8 cellular contexts compared by ENCODE assay signal in genomic region chr11:128692750-128693578, GRCh38. TPM values are rescaled to one million over a fixed set of nuclear protein-coding genes. Genes with fewer than 3 reads are reported as not detected.
A peak's percentile ranks its signal among the peaks of the same experiment; 100 is the strongest.
DNase-seq lines count a peak whose midpoint lies in the region; ATAC-seq and TF ChIP-seq lines count a peak whose summit lies in the region.

No MANE protein-coding gene starts in this region.

- DNase-seq in COLO668 (lab: John Stamatoyannopoulos, UW; ENCODE audit: unreplicated experiment) = peak; percentile 39
- DNase-seq in activated T-cell treated with anti-CD3 and anti-CD28 coated beads, Interleukin-2, amount 50 U/mL, for 24 hours = peak; percentile 70
- no peak for DNase-seq in foreskin keratinocyte
- DNase-seq in posterior vena cava (ENCODE audit: low spot score) = peak; percentile 87
- no peak for DNase-seq in HuH-7.5 (ENCODE audit: low spot score)
- DNase-seq in iPS-NIHi7 (ENCODE audit: extremely low spot score) = no peak

- H3K27ac ChIP-seq in foreskin keratinocyte = no peak overlapping the region

- intact Hi-C loops in posterior vena cava (cut with DNase I) = no loop called here

- peaks cover 99% of the 10 kb centered on the region for H3K27me3 ChIP-seq in foreskin keratinocyte

- peak overlapping the region; percentile 95 for H3K27ac Mint-ChIP-seq in activated T-cell treated with anti-CD3 and anti-CD28 coated beads, Interleukin-2, amount 50 U/mL, for 24 hours

- H3K27me3 Mint-ChIP-seq in activated T-cell treated with anti-CD3 and anti-CD28 coated beads, Interleukin-2, amount 50 U/mL, for 24 hours = peaks cover 21% of the 10 kb centered on the region

- H3K36me3 Mint-ChIP-seq in activated T-cell treated with anti-CD3 and anti-CD28 coated beads, Interleukin-2, amount 50 U/mL, for 24 hours (ENCODE audit: low read depth) = peaks cover 18% of the 10 kb centered on the region

- TF ChIP-seq CTCF in foreskin keratinocyte (conservative IDR thresholded peaks at IDR 0.05) = no peak

- peaks cover 45% of the 10 kb centered on the region for H3K4me1 Mint-ChIP-seq in activated T-cell treated with anti-CD3 and anti-CD28 coated beads, Interleukin-2, amount 50 U/mL, for 24 hours (ENCODE audit: low read depth)

- ATAC-seq in HG03066 (IDR thresholded peaks at IDR 0.05; ENCODE audit: low read depth, unreplicated experiment) (peak; percentile 21), foreskin keratinocyte (peak; percentile 13), HG03565 (IDR thresholded peaks at IDR 0.05; ENCODE audit: unreplicated experiment) (no peak)

- H3K4me1 ChIP-seq in foreskin keratinocyte = no peaks in the 10 kb centered on the region

- H3K9me3 Mint-ChIP-seq in activated T-cell treated with anti-CD3 and anti-CD28 coated beads, Interleukin-2, amount 50 U/mL, for 24 hours = no peaks in the 10 kb centered on the region

- peak overlapping the region; percentile 91 for H3K4me3 Mint-ChIP-seq in activated T-cell treated with anti-CD3 and anti-CD28 coated beads, Interleukin-2, amount 50 U/mL, for 24 hours

RNA-seq across cellular contexts. Expression of gene FLI1, which starts 0.9 kb away (rescaled TPM):
- total RNA-seq in foreskin keratinocyte (0.32 and 1.1 TPM in 2 replicates), posterior vena cava (10 to 100 TPM; 25.3 to 29.7 TPM)
- polyA plus RNA-seq in foreskin keratinocyte = 0.16 and 0.48 TPM in 2 replicates

Comparison
In these comparisons a context has a peak if more than half of its experiments do, and no peak if none do; other contexts are left out.
1. DNase-seq: peak in COLO668 (single experiment), activated T-cell treated with anti-CD3 and anti-CD28 coated beads, Interleukin-2, amount 50 U/mL, for 24 hours (single experiment) and posterior vena cava (single experiment); none in foreskin keratinocyte (0 of 2), HuH-7.5 (single experiment) and iPS-NIHi7 (single experiment).
2. RNA of gene FLI1, which starts 0.9 kb away (total RNA-seq): 25.3 to 29.7 TPM in posterior vena cava; 0.32 to 1.1 TPM in foreskin keratinocyte; every median in the first group is over 10 times any median in the second.